Comparison of ENCODE assay signal across 27 cellular contexts in genomic region chr7:111042842-111043241, GRCh38.
"Had no signal": no experiment of that assay in that cellular context is flagged by ENCODE, and none has a peak within 500 bp of the region (broad histone marks: within the 10 kb centered on the region; RNA-seq: fewer than 3 reads in every experiment).

No MANE protein-coding gene starts in this region.

- H3K9me3 Mint-ChIP-seq: naive thymus-derived CD8-positive, alpha-beta T cell; natural killer cell treated with Interleukin-12 subunit alpha and Interleukin-12 subunit beta and Interleukin-15 and Interleukin-18, amount 100 ng/mL, for 72 hours; nephron progenitor cell; neural crest cell; stimulated activated effector memory CD8-positive, alpha-beta T cell treated with anti-CD3 and anti-CD28 coated beads, Interleukin-12 subunit alpha, Interleukin-12 subunit beta, amount 100 ng/mL, for 72 hours; stimulated activated naive B cell treated with anti-CD40 and anti-IgM and Interleukin-4, amounts not matched to agents 10 μg/mL and 1 μg/mL and 100 μg/mL, for 72 hours; stimulated activated naive CD8-positive, alpha-beta T cell treated with anti-CD3 and anti-CD28 coated beads, Interleukin-15, Interleukin-2, amounts not matched to agents 100 ng/mL and 50 ng/mL, for 24 hours had no signal

- H3K27me3 ChIP-seq: neutrophil, pancreas, stomach, thyroid gland, tibial nerve, upper lobe of left lung, vagina had no signal

- H3K27ac Mint-ChIP-seq: natural killer cell treated with Interleukin-12 subunit alpha and Interleukin-12 subunit beta and Interleukin-15 and Interleukin-18, amount 100 ng/mL, for 72 hours; nephron progenitor cell; stimulated activated effector memory CD8-positive, alpha-beta T cell treated with anti-CD3 and anti-CD28 coated beads, Interleukin-12 subunit alpha, Interleukin-12 subunit beta, amount 100 ng/mL, for 72 hours; stimulated activated naive B cell treated with anti-CD40 and anti-IgM and Interleukin-4, amounts not matched to agents 10 μg/mL and 1 μg/mL and 100 μg/mL, for 72 hours; stimulated activated naive CD8-positive, alpha-beta T cell treated with anti-CD3 and anti-CD28 coated beads, Interleukin-15, Interleukin-2, amounts not matched to agents 100 ng/mL and 50 ng/mL, for 24 hours had no signal

- H3K36me3 Mint-ChIP-seq: naive thymus-derived CD8-positive, alpha-beta T cell; natural killer cell treated with Interleukin-12 subunit alpha and Interleukin-12 subunit beta and Interleukin-15 and Interleukin-18, amount 100 ng/mL, for 72 hours; stimulated activated effector memory CD8-positive, alpha-beta T cell treated with anti-CD3 and anti-CD28 coated beads, Interleukin-12 subunit alpha, Interleukin-12 subunit beta, amount 100 ng/mL, for 72 hours; stimulated activated naive B cell treated with anti-CD40 and anti-IgM and Interleukin-4, amounts not matched to agents 10 μg/mL and 1 μg/mL and 100 μg/mL, for 72 hours had no signal

- ATAC-seq: naive thymus-derived CD8-positive, alpha-beta T cell; natural killer cell treated with Interleukin-12 subunit alpha and Interleukin-12 subunit beta and Interleukin-15 and Interleukin-18, amount 100 ng/mL, for 72 hours; pancreas; psoas muscle; right cardiac atrium; sciatic nerve; stimulated activated effector memory CD8-positive, alpha-beta T cell treated with anti-CD3 and anti-CD28 coated beads, Interleukin-12 subunit alpha, Interleukin-12 subunit beta, amount 100 ng/mL, for 72 hours had no signal

- H3K4me1 ChIP-seq: pancreas, psoas muscle, tibial nerve, upper lobe of left lung, vagina had no signal

- H3K4me1 Mint-ChIP-seq: nephron progenitor cell, neural crest cell had no signal

- H3K4me3 ChIP-seq: pancreas, psoas muscle, skin epidermis, stomach, thoracic aorta, thyroid gland, tibial nerve, upper lobe of left lung, vagina had no signal

- DNase-seq: naive thymus-derived CD8-positive, alpha-beta T cell; nephron progenitor cell; nucleus accumbens; pancreas; psoas muscle; right cardiac atrium; stimulated activated CD4-positive, alpha-beta T cell treated with anti-CD3 and anti-CD28 coated beads, Interleukin-15, amount 100 ng/mL, for 24 hours; stimulated activated CD4-positive, alpha-beta T cell treated with anti-CD3 and anti-CD28 coated beads, Interleukin-2, amount 100 ng/mL, for 24 hours; stimulated activated CD4-positive, alpha-beta T cell treated with anti-CD3 and anti-CD28 coated beads, Interleukin-2, amount 100 ng/mL, for 48 hours; stimulated activated CD4-positive, alpha-beta T cell treated with anti-CD3 and anti-CD28 coated beads, Interleukin-4, amount 100 ng/mL, for 24 hours; stimulated activated naive B cell treated with anti-CD40 and anti-IgM and Interleukin-4, amounts not matched to agents 10 μg/mL and 1 μg/mL and 100 μg/mL, for 72 hours; stimulated activated naive CD4-positive, alpha-beta T cell treated with Interleukin-2 at 50 U/mL for 16 hours; stomach; thyroid gland; trophoblast cell; upper lobe of left lung had no signal

- H3K27me3 Mint-ChIP-seq: naive thymus-derived CD8-positive, alpha-beta T cell; natural killer cell treated with Interleukin-12 subunit alpha and Interleukin-12 subunit beta and Interleukin-15 and Interleukin-18, amount 100 ng/mL, for 72 hours; stimulated activated naive B cell treated with anti-CD40 and anti-IgM and Interleukin-4, amounts not matched to agents 10 μg/mL and 1 μg/mL and 100 μg/mL, for 72 hours; stimulated activated naive CD8-positive, alpha-beta T cell treated with anti-CD3 and anti-CD28 coated beads, Interleukin-15, Interleukin-2, amounts not matched to agents 100 ng/mL and 50 ng/mL, for 24 hours had no signal

- H3K9me3 ChIP-seq: neutrophil, pancreas, psoas muscle, stomach, thoracic aorta, thyroid gland, tibial nerve, upper lobe of left lung, vagina had no signal

- H3K27ac ChIP-seq: neutrophil, pancreas, psoas muscle, skin epidermis, stomach, thoracic aorta, thyroid gland, tibial nerve, upper lobe of left lung, vagina had no signal

- FAIRE-seq: urothelium cell line had no signal

- H3K36me3 ChIP-seq: neutrophil, pancreas, stomach, thoracic aorta, thyroid gland, tibial nerve, upper lobe of left lung, vagina had no signal

- H3K4me3 Mint-ChIP-seq: naive thymus-derived CD8-positive, alpha-beta T cell; natural killer cell treated with Interleukin-12 subunit alpha and Interleukin-12 subunit beta and Interleukin-15 and Interleukin-18, amount 100 ng/mL, for 72 hours; nephron progenitor cell; neural crest cell; stimulated activated effector memory CD8-positive, alpha-beta T cell treated with anti-CD3 and anti-CD28 coated beads, Interleukin-12 subunit alpha, Interleukin-12 subunit beta, amount 100 ng/mL, for 72 hours; stimulated activated naive B cell treated with anti-CD40 and anti-IgM and Interleukin-4, amounts not matched to agents 10 μg/mL and 1 μg/mL and 100 μg/mL, for 72 hours; stimulated activated naive CD8-positive, alpha-beta T cell treated with anti-CD3 and anti-CD28 coated beads, Interleukin-15, Interleukin-2, amounts not matched to agents 100 ng/mL and 50 ng/mL, for 24 hours had no signal
